ENCODE assay signal across 17 cellular contexts in the genomic region with DNA sequence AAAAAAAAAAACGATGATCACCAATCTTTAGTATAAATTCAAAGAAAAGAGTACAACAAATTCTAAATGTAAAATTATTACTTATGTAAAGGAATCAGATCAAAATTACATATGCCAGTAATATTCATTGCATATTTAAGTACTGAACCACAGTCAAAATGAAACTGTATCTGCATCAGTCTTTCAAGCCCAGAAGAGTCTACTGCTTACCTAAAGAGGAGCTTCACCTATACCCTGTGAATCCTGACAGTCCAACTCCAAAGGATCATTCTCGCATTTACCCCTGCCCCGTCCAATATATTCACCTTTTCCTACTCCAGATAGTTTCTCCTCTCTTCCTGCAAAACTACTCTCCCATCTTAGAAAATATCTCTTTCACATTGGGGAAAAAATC. TPM values are rescaled to one million over a fixed set of nuclear protein-coding genes. Genes with fewer than 3 reads are reported as not detected.
A peak's percentile ranks its signal among the peaks of the same experiment; 100 is the strongest.
DNase-seq lines count a peak whose midpoint lies in the region; ATAC-seq, FAIRE-seq and TF ChIP-seq lines count a peak whose summit lies in the region.
"Had no signal": no experiment of that assay in that cellular context is flagged by ENCODE, and none has a peak within 500 bp of the region (broad histone marks: within the 10 kb centered on the region; RNA-seq: fewer than 3 reads in every experiment).

No MANE protein-coding gene starts in this region.

- intact Hi-C loops in PC-3 (cut with micrococcal nuclease): no loop called here

- H3K9me3 Mint-ChIP-seq in activated CD8-positive, alpha-beta memory T cell treated with anti-CD3 and anti-CD28 coated beads, Interleukin-2, amount 10 ng/mL, durations not matched to agents 7 days and 5 days (ENCODE audit: low read depth): no peaks in the 10 kb centered on the region
- H3K9me3 Mint-ChIP-seq: dendritic cell treated with granulocyte-macrophage colony-stimulating factor and Interleukin-4, amounts not matched to agents 40 ng/mL and 50 ng/mL, for 4 days; IgD-negative memory B cell; stimulated activated memory B cell treated with anti-CD40 and anti-IgM and Interleukin-4, amounts not matched to agents 10 μg/mL and 1 μg/mL and 100 μg/mL, for 72 hours had no signal

- H3K4me1 Mint-ChIP-seq in activated CD8-positive, alpha-beta memory T cell treated with anti-CD3 and anti-CD28 coated beads, Interleukin-2, amount 10 ng/mL, durations not matched to agents 7 days and 5 days: peaks cover 65% of the 10 kb centered on the region

- BruUV-seq in PC-3 (replicated peaks; lab: Mats Ljungman, UMichigan): no TSS peak

- H3F3A ChIP-seq in PC-3 (ENCODE audit: low read length, unreplicated experiment): no peaks in the 10 kb centered on the region

- no peaks in the 10 kb centered on the region for H3K9me2 ChIP-seq in PC-3 (replicated peaks; ENCODE audit: low read length)

- POLR2A ChIA-PET in PC-3 (lab: Charles Lee; ENCODE audit: unreplicated experiment): no interaction called here

- peaks cover 17% of the 10 kb centered on the region for H3K4me1 ChIP-seq in PC-3 (ENCODE audit: insufficient read depth, low read length)

- peaks cover 45% of the 10 kb centered on the region for H3K36me3 Mint-ChIP-seq in activated CD8-positive, alpha-beta memory T cell treated with anti-CD3 and anti-CD28 coated beads, Interleukin-2, amount 10 ng/mL, durations not matched to agents 7 days and 5 days

- CTCF ChIA-PET in activated CD8-positive, alpha-beta memory T cell treated with anti-CD3 and anti-CD28 coated beads, Interleukin-2, amount 10 ng/mL, durations not matched to agents 7 days and 5 days (lab: Charles Lee): interaction anchor here (1.1 to 1.6 kb wide), 3 partner anchors 19 to 833 kb away, joined by 3 to 4 read pairs (median 3); no protein-coding TSS in a partner anchor
- CTCF ChIA-PET in PC-3 (lab: Charles Lee): no interaction called here

- H3K27ac Mint-ChIP-seq in activated CD8-positive, alpha-beta memory T cell treated with anti-CD3 and anti-CD28 coated beads, Interleukin-2, amount 10 ng/mL, durations not matched to agents 7 days and 5 days: peak overlapping the region; percentile 74
- H3K27ac Mint-ChIP-seq: dendritic cell treated with granulocyte-macrophage colony-stimulating factor and Interleukin-4, amounts not matched to agents 40 ng/mL and 50 ng/mL, for 4 days; mesothelial cell of epicardium; stimulated activated memory B cell treated with anti-CD40 and anti-IgM and Interleukin-4, amounts not matched to agents 10 μg/mL and 1 μg/mL and 100 μg/mL, for 72 hours had no signal

- H3K36me3 ChIP-seq in PC-3 (ENCODE audit: low read depth, low read length): peaks cover 21% of the 10 kb centered on the region

- no peak overlapping the region for H3K9ac ChIP-seq in PC-3 (ENCODE audit: low read length)

- TF ChIP-seq CTCF in PC-3 (conservative IDR thresholded peaks at IDR 0.05; ENCODE audit: low read depth, low read length): no peak

- H3K4me3 Mint-ChIP-seq in activated CD8-positive, alpha-beta memory T cell treated with anti-CD3 and anti-CD28 coated beads, Interleukin-2, amount 10 ng/mL, durations not matched to agents 7 days and 5 days: peak overlapping the region; percentile 12
- H3K4me3 Mint-ChIP-seq: dendritic cell treated with granulocyte-macrophage colony-stimulating factor and Interleukin-4, amounts not matched to agents 40 ng/mL and 50 ng/mL, for 4 days; IgD-negative memory B cell; mesothelial cell of epicardium; stimulated activated memory B cell treated with anti-CD40 and anti-IgM and Interleukin-4, amounts not matched to agents 10 μg/mL and 1 μg/mL and 100 μg/mL, for 72 hours had no signal

- peak overlapping the region; percentile 40 for H3K4me2 ChIP-seq in PC-3 (ENCODE audit: low read length)

- peaks cover 93% of the 10 kb centered on the region for H3K79me2 ChIP-seq in PC-3 (ENCODE audit: low read length)

- FAIRE-seq in colon (lab: Jason Lieb, UNC): peak; percentile 45
- FAIRE-seq: astrocyte had no signal

- ATAC-seq in activated CD8-positive, alpha-beta memory T cell treated with anti-CD3 and anti-CD28 coated beads, Interleukin-2, amount 10 ng/mL, durations not matched to agents 7 days and 5 days: peak; percentile 79
- ATAC-seq in GM18867 (IDR thresholded peaks at IDR 0.05; ENCODE audit: unreplicated experiment) (peak; percentile 43), PC-3 (peak; percentile 24; the same call in 1 of the 2 replicates), GM21367 (IDR thresholded peaks at IDR 0.05; ENCODE audit: unreplicated experiment) (no peak)
- ATAC-seq: stimulated activated memory B cell treated with anti-CD40 and anti-IgM and Interleukin-4, amounts not matched to agents 10 μg/mL and 1 μg/mL and 100 μg/mL, for 72 hours had no signal

- 0 out of 2 replicates have a peak, but pooled peaks cover 10% of the 10 kb centered on the region for H4K20me1 ChIP-seq in PC-3 (ENCODE audit: low read length)

- H3K27me3 Mint-ChIP-seq in activated CD8-positive, alpha-beta memory T cell treated with anti-CD3 and anti-CD28 coated beads, Interleukin-2, amount 10 ng/mL, durations not matched to agents 7 days and 5 days: no peaks in the 10 kb centered on the region
- H3K27me3 Mint-ChIP-seq: dendritic cell treated with granulocyte-macrophage colony-stimulating factor and Interleukin-4, amounts not matched to agents 40 ng/mL and 50 ng/mL, for 4 days; IgD-negative memory B cell; stimulated activated memory B cell treated with anti-CD40 and anti-IgM and Interleukin-4, amounts not matched to agents 10 μg/mL and 1 μg/mL and 100 μg/mL, for 72 hours had no signal

- no peaks in the 10 kb centered on the region for H3K9me3 ChIP-seq in PC-3 (ENCODE audit: low read length)
- H3K9me3 ChIP-seq: sigmoid colon had no signal

- no peak overlapping the region for H3K27ac ChIP-seq in PC-3 (ENCODE audit: low read length)
- H3K27ac ChIP-seq: sigmoid colon, SK-N-MC had no signal

- no peaks in the 10 kb centered on the region for H3K27me3 ChIP-seq in PC-3 (ENCODE audit: low read length)
- H3K27me3 ChIP-seq: sigmoid colon had no signal

- no peak overlapping the region for H2AFZ ChIP-seq in PC-3 (ENCODE audit: low read length)

- DNase-seq in activated CD8-positive, alpha-beta memory T cell treated with anti-CD3 and anti-CD28 coated beads, Interleukin-2, amount 10 ng/mL, durations not matched to agents 7 days and 5 days: no peak
- DNase-seq in activated CD8-positive, alpha-beta memory T cell treated with anti-CD3 and anti-CD28 coated beads, Interleukin-2, amount 50 U/mL, for 4 hours: no peak
- no peak for DNase-seq in PC-3
- DNase-seq in T1000 (lab: John Stamatoyannopoulos, UW): no peak
- DNase-seq in stimulated activated CD4-positive, alpha-beta T cell treated with anti-CD3 and anti-CD28 coated beads, Interleukin-15, amount 100 ng/mL, for 24 hours: no peak
- DNase-seq: HCEC 1CT, NCI-H1092 treated with DMSO at 0.1 percent for 48 hours, sigmoid colon had no signal

- H3K4me3 ChIP-seq in PC-3 (ENCODE audit: low read length): no peak overlapping the region
- H3K4me3 ChIP-seq: sigmoid colon, SK-N-MC had no signal

RNA-seq across cellular contexts. Expression of a gene that starts 9.2 kb away (rescaled TPM):
- total RNA-seq in activated CD8-positive, alpha-beta memory T cell treated with anti-CD3 and anti-CD28 coated beads, Interleukin-2, amount 10 ng/mL, durations not matched to agents 7 days and 5 days: 10 to 100 TPM; 42.6 to 43.0 TPM
- 38.5 and 38.8 TPM in 2 replicates for total RNA-seq in PC-3 (2014; rRNA removed)

RNA-seq across cellular contexts. Expression of a gene that starts 44.1 kb away (rescaled TPM):
- total RNA-seq in activated CD8-positive, alpha-beta memory T cell treated with anti-CD3 and anti-CD28 coated beads, Interleukin-2, amount 10 ng/mL, durations not matched to agents 7 days and 5 days: 10 to 100 TPM; 44.1 to 62.7 TPM
- 19.9 and 22.2 TPM in 2 replicates for total RNA-seq in PC-3 (2014; rRNA removed)
